26 cellular contexts compared by ENCODE assay signal in the genomic region with DNA sequence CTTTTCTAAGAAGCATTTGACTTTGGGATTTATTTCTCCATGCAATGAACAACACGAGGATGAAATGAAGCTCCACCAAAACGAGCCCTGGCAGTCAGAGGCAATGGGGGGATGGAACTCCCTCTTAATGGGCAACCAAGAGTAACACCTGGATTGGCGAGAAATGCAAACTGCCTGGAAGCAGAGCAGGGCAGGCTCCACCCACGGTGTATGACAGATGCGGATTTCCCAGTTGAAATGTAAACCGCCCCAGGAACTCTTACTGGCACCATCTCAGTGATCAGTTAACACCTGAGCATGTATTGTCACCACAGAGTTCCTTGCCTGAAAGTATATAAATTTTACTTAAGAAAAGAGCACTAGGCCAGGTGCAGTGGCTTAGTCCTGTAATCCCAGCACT.
"Had no signal": no experiment of that assay in that cellular context is flagged by ENCODE, and none has a peak within 500 bp of the region (broad histone marks: within the 10 kb centered on the region; RNA-seq: fewer than 3 reads in every experiment).

No MANE protein-coding gene starts in this region.

- H3K27me3 ChIP-seq: brain microvascular endothelial cell, gastroesophageal sphincter had no signal

- DNase-seq: activated B cell treated with CpG ODN at 0.5 μM for 24 hours; activated CD4-positive, alpha-beta T cell treated with anti-CD3 and anti-CD28 coated beads for 48 hours; activated CD4-positive, alpha-beta T cell treated with anti-CD3 and anti-CD28 coated beads, Interleukin-2, amount 50 U/mL, for 1 hour; activated CD4-positive, alpha-beta T cell treated with anti-CD3 and anti-CD28 coated beads, Interleukin-2, amount 50 U/mL, for 48 hours; activated CD8-positive, alpha-beta memory T cell treated with anti-CD3 and anti-CD28 coated beads for 24 hours; activated CD8-positive, alpha-beta T cell treated with anti-CD3 and anti-CD28 coated beads for 36 hours; activated effector memory CD4-positive, alpha-beta T cell treated with Interleukin-2 at 50 U/mL for 16 hours; activated gamma-delta T cell treated with Interleukin-2 at 50 U/mL for 16 hours; activated naive CD4-positive, alpha-beta T cell treated with anti-CD3 and anti-CD28 coated beads, Interleukin-2, amount 50 U/mL, for 16 hours; activated naive CD4-positive, alpha-beta T cell treated with Interleukin-2 at 50 U/mL for 16 hours; activated T-cell treated with anti-CD3 and anti-CD28 coated beads, Interleukin-2, amount 50 U/mL, for 4 hours; amniotic stem cell; anterior cingulate cortex; brain microvascular endothelial cell; cortex of kidney; dermis blood vessel endothelial cell; effector CD4-positive, alpha-beta T cell; effector memory CD8-positive, alpha-beta T cell; erythroblast; esophagus squamous epithelium; foreskin melanocyte; heart right ventricle; T-helper 17 cell; T1000; WERI-Rb-1 had no signal

- H3K27ac ChIP-seq: brain microvascular endothelial cell, esophagus squamous epithelium, gastroesophageal sphincter, heart right ventricle, WERI-Rb-1 had no signal

- H3K4me3 ChIP-seq: esophagus squamous epithelium, gastroesophageal sphincter, heart right ventricle had no signal

- H3K4me1 ChIP-seq: gastroesophageal sphincter had no signal

- H3K9me3 ChIP-seq: esophagus squamous epithelium, gastroesophageal sphincter, heart right ventricle had no signal

- H3K36me3 ChIP-seq: brain microvascular endothelial cell, esophagus squamous epithelium, gastroesophageal sphincter, heart right ventricle, WERI-Rb-1 had no signal
